ENCODE assay signal across 1 cellular context in the genomic region with DNA sequence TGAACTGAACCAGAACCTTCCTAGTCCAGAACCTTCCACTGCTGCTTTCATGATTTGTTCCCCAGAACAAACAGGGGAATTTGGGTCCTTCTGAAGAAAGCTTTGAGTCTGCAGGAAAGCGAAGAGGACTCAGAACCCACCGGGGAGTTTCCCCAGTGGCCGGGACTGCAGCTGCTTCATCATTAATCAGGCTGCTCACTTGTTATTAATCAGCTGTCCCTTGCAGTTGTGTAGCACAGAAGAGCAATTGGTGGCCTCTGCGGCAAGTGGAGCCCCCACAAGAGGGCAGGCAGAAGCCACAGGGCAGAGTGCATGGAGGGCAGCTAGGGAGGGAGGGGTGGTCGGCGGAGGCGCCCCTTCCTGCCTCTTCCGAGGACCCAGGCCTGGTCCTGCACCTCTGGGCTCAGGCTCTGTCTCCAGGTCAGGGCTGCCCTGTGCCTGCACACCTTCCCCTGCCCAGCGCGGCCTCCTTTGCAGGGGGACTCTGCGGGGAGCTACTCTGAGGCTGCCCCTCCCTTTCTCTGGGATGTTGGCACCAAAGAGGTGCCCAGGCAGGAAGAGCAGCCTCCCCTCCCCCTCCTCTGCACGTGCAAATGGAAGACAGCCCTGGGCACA.
TF ChIP-seq lines count a peak whose summit lies in the region.

No MANE protein-coding gene starts in this region.

TF ChIP-seq in HepG2, 621 proteins besides CTCF, POLR2A, EP300 and RAD21:
- TF ChIP-seq EHMT2 (IDR thresholded peaks at IDR 0.05; ENCODE audit: borderline replicate concordance, low read depth, low read length) (no peak), MYNN (CRISPR knock-in tag; IDR thresholded peaks at IDR 0.05; ENCODE audit: low read depth) (no peak), KMT2B (CRISPR knock-in tag; IDR thresholded peaks at IDR 0.05) (no peak), NR0B2 (CRISPR knock-in tag; IDR thresholded peaks at IDR 0.05) (no peak), ZNF30 (CRISPR knock-in tag; IDR thresholded peaks at IDR 0.05) (no peak), MYPOP (CRISPR knock-in tag; IDR thresholded peaks at IDR 0.05) (no peak), HINFP (CRISPR knock-in tag; IDR thresholded peaks at IDR 0.05; ENCODE audit: low read depth) (no peak), ZNF883 (CRISPR knock-in tag; IDR thresholded peaks at IDR 0.05; ENCODE audit: not compliant biosample characterization) (no peak), ZFP37 (CRISPR knock-in tag; IDR thresholded peaks at IDR 0.05; ENCODE audit: borderline replicate concordance) (no peak), CHD2 (IDR thresholded peaks at IDR 0.05; ENCODE audit: low read depth, low read length) (no peak), HMG20B (CRISPR knock-in tag; conservative IDR thresholded peaks at IDR 0.05) (no peak), ZNF564 (CRISPR knock-in tag; IDR thresholded peaks at IDR 0.05) (no peak), PHF21A (CRISPR knock-in tag; IDR thresholded peaks at IDR 0.05) (no peak), SP140L (CRISPR knock-in tag; IDR thresholded peaks at IDR 0.05; ENCODE audit: borderline replicate concordance) (no peak)
- TF ChIP-seq, protein P1, sequence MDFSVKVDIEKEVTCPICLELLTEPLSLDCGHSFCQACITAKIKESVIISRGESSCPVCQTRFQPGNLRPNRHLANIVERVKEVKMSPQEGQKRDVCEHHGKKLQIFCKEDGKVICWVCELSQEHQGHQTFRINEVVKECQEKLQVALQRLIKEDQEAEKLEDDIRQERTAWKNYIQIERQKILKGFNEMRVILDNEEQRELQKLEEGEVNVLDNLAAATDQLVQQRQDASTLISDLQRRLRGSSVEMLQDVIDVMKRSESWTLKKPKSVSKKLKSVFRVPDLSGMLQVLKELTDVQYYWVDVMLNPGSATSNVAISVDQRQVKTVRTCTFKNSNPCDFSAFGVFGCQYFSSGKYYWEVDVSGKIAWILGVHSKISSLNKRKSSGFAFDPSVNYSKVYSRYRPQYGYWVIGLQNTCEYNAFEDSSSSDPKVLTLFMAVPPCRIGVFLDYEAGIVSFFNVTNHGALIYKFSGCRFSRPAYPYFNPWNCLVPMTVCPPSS (IDR thresholded peaks at IDR 0.05): no peak
